6 cellular contexts compared by ENCODE assay signal in genomic region chr2:16471031-16471430, GRCh38.
"Had no signal": no experiment of that assay in that cellular context is flagged by ENCODE, and none has a peak within 500 bp of the region (broad histone marks: within the 10 kb centered on the region; RNA-seq: fewer than 3 reads in every experiment).

No MANE protein-coding gene starts in this region.

- H3K4me1 ChIP-seq: HAP-1 had no signal

- H3K4me3 ChIP-seq: GM23248, HAP-1 had no signal

- H3K9me3 ChIP-seq: HAP-1 had no signal

- DNase-seq: GM23248, GOT3, H7, IMR-90 had no signal

- H3K27ac ChIP-seq: GM23248 had no signal

- H3K36me3 ChIP-seq: HAP-1 had no signal

- ATAC-seq: HCT116 had no signal
